In the genomic region with DNA sequence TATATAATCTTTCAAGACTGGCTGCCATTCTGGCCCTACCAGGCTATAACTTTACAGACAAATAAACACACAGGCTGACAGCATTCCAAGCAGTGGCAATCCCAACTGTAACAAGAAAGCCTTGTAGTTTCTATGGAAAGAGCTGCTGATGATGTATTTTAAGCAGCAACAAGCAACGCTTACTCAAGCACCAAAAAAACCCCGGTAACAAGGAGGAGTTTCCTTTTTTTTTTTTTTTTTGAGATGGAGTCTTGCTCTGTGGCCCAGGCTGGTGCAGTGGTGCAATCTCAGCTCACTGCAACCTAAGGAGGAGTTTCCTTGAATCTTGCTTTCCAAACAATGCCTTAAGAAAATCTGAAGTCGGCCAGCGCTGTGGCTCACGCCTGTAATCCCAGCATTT, we compare ENCODE assay signal across 16 cellular contexts. TPM values are rescaled to one million over a fixed set of nuclear protein-coding genes. Genes with fewer than 3 reads are reported as not detected.
DNase-seq lines count a peak whose midpoint lies in the region; ATAC-seq, FAIRE-seq and TF ChIP-seq lines count a peak whose summit lies in the region.
"Had no signal": no experiment of that assay in that cellular context is flagged by ENCODE, and none has a peak within 500 bp of the region (broad histone marks: within the 10 kb centered on the region; RNA-seq: fewer than 3 reads in every experiment).

No MANE protein-coding gene starts in this region.

- H3K4me3 ChIP-seq in stomach (no peak overlapping the region), HepG2 (replicated peaks in 1 of 3; ENCODE audit: insufficient read depth in 1 of 3, low read depth in 2 of 3, low read length in 3 of 3) (no peak overlapping the region)
- H3K4me3 ChIP-seq: Peyer's patch had no signal

- no peaks in the 10 kb centered on the region for H3K27me3 ChIP-seq in stomach
- H3K27me3 ChIP-seq in HepG2 (ENCODE audit: control insufficient read depth in 1 of 2, insufficient read depth in 2 of 2, low read length in 2 of 2) = no peaks in the 10 kb centered on the region
- H3K27me3 ChIP-seq: Peyer's patch had no signal

- BruUV-seq in HepG2 (replicated peaks; lab: Mats Ljungman, UMichigan) (no TSS peak), Calu3 (replicated peaks; lab: Mats Ljungman, UMichigan) (no TSS peak)

- H3K4me1 ChIP-seq in stomach (peaks cover 16 to 56% (median 34%) of the 10 kb centered on the region in 4 donors), HepG2 (ENCODE audit: insufficient read depth, low read length) (peaks cover 18% of the 10 kb centered on the region)

- no peak overlapping the region for H3K9ac ChIP-seq in HepG2 (ENCODE audit: insufficient read depth, low read depth, low read length)

- peaks cover 25% of the 10 kb centered on the region for H4K20me1 ChIP-seq in HepG2 (ENCODE audit: insufficient read depth, low read length)

- FAIRE-seq in HepG2 (lab: Jason Lieb, UNC) = no peak

- peaks cover 14 to 49% (median 25%) of the 10 kb centered on the region in 4 donors for H3K36me3 ChIP-seq in stomach
- H3K36me3 ChIP-seq in HepG2 (replicated peaks in 1 of 2; ENCODE audit: control insufficient read depth in 1 of 2, insufficient read depth in 2 of 2, low read length in 2 of 2) = peaks cover 20 to 56% of the 10 kb centered on the region in 2 experiments

- ATAC-seq in HepG2 = no peak
- ATAC-seq: stimulated activated naive CD8-positive, alpha-beta T cell treated with anti-CD3 and anti-CD28 coated beads, Interleukin-15, Interleukin-2, amounts not matched to agents 100 U/mL and 50 U/mL, for 24 hours had no signal

- H3K9me3 ChIP-seq in stomach (no peaks in the 10 kb centered on the region), HepG2 (ENCODE audit: low read length) (no peaks in the 10 kb centered on the region)
- H3K9me3 ChIP-seq: Peyer's patch had no signal

- H3K36me3 Mint-ChIP-seq in HFFc6 (ENCODE audit: low read depth) = peaks cover 15% of the 10 kb centered on the region
- H3K36me3 Mint-ChIP-seq in chondrocyte (ENCODE audit: low read depth) = peaks cover 5% of the 10 kb centered on the region
- H3K36me3 Mint-ChIP-seq in Calu3 (ENCODE audit: insufficient read depth, unreplicated experiment) = peaks cover 68% of the 10 kb centered on the region

- CTCF ChIA-PET in HepG2 (lab: Yijun Ruan, JAX; ENCODE audit: low intra/inter-chr PET ratio, low total read pairs) = no interaction called here
- CTCF ChIA-PET in Calu3 (lab: Charles Lee) = interaction anchor here (0.9 kb wide), 1 partner anchor 125 kb away, joined by 3 read pairs; no protein-coding TSS in a partner anchor

- TF ChIP-seq CTCF in HFFc6 (IDR thresholded peaks at IDR 0.05) = no peak
- no peak for TF ChIP-seq CTCF in chondrocyte (IDR thresholded peaks at IDR 0.05)
- TF ChIP-seq CTCF in stomach (IDR thresholded peaks at IDR 0.05) = no peak
- no peak for TF ChIP-seq CTCF in HepG2 (CRISPR knock-in tag; IDR thresholded peaks at IDR 0.05)
- no peak for TF ChIP-seq CTCF in Calu3 (IDR thresholded peaks at IDR 0.05; ENCODE audit: unreplicated experiment)

- no peak for TF ChIP-seq EP300 in stomach (IDR thresholded peaks at IDR 0.05)
- no peak for TF ChIP-seq EP300 in HepG2 (IDR thresholded peaks at IDR 0.05; ENCODE audit: low read depth in 2 of 2, low read length in 2 of 2)
- no peak for TF ChIP-seq EP300 in HepG2 (CRISPR knock-in tag; IDR thresholded peaks at IDR 0.05; ENCODE audit: borderline replicate concordance)

- H3K4me1 Mint-ChIP-seq in HFFc6 (ENCODE audit: low read depth) (peaks cover 52% of the 10 kb centered on the region), chondrocyte (ENCODE audit: low read depth) (peaks cover 38% of the 10 kb centered on the region), Calu3 (ENCODE audit: low read depth, unreplicated experiment) (peaks cover 11% of the 10 kb centered on the region)

- no peak overlapping the region for H2AFZ ChIP-seq in HepG2 (ENCODE audit: low read length)

- H3K79me2 ChIP-seq in HepG2 (ENCODE audit: insufficient read depth, low read length) = peaks cover 59% of the 10 kb centered on the region

- H3K27ac ChIP-seq in stomach (peak overlapping the region in 4 of 5 donors; percentile 46 to 65 (median 52)), HepG2 (ENCODE audit: extremely low read length, insufficient read depth, low read length) (no peak overlapping the region)

- POLR2A ChIA-PET in HepG2 (lab: Yijun Ruan, JAX) = interaction anchor here (0.7 to 2.6 kb wide), 2 partner anchors 23 to 105 kb away, joined by 4 to 8 read pairs; partner anchors contain the start of gene LSM12

- 46 to 71% (median 64%) methylated on average over 4 to 5 of the region's 5 CpGs for WGBS in stomach, 5 donors
- 97% methylated on average over 5 of the region's 5 CpGs for WGBS in HepG2 (ENCODE audit: low lambda C conversion rate)

- no peak for TF ChIP-seq RAD21 in HepG2 (CRISPR knock-in tag; IDR thresholded peaks at IDR 0.05)

- H3K27me3 Mint-ChIP-seq in HFFc6 (ENCODE audit: insufficient read depth) = no peaks in the 10 kb centered on the region
- H3K27me3 Mint-ChIP-seq in chondrocyte (ENCODE audit: low read depth) = no peaks in the 10 kb centered on the region
- no peaks in the 10 kb centered on the region for H3K27me3 Mint-ChIP-seq in Calu3 (ENCODE audit: unreplicated experiment)

- peak overlapping the region; percentile 44 for H3K27ac Mint-ChIP-seq in HFFc6
- H3K27ac Mint-ChIP-seq in chondrocyte (ENCODE audit: unreplicated experiment) = peak overlapping the region; percentile 64
- H3K27ac Mint-ChIP-seq in Calu3 (ENCODE audit: unreplicated experiment) = no peak overlapping the region
- H3K27ac Mint-ChIP-seq: T-helper 2 cell treated with Interferon-gamma antibody and Interleukin-4, amounts not matched to agents 5 μg/mL and 100 μg/mL, for 36 hours had no signal

- H3K9me3 Mint-ChIP-seq in HFFc6 (no peaks in the 10 kb centered on the region), chondrocyte (ENCODE audit: low read depth) (no peaks in the 10 kb centered on the region), Calu3 (ENCODE audit: low read depth, unreplicated experiment) (no peaks in the 10 kb centered on the region)
- H3K9me3 Mint-ChIP-seq: T-helper 2 cell treated with Interferon-gamma antibody and Interleukin-4, amounts not matched to agents 5 μg/mL and 100 μg/mL, for 36 hours had no signal

- H3K4me3 Mint-ChIP-seq in HFFc6 (no peak overlapping the region), chondrocyte (ENCODE audit: unreplicated experiment) (no peak overlapping the region), Calu3 (ENCODE audit: low read depth, unreplicated experiment) (no peak overlapping the region)
- H3K4me3 Mint-ChIP-seq: T-helper 2 cell treated with Interferon-gamma antibody and Interleukin-4, amounts not matched to agents 5 μg/mL and 100 μg/mL, for 36 hours had no signal

- intact Hi-C loops in stomach (cut with DNase I; ENCODE audit: low total_unique reads) (loop anchor here (10.0 kb wide), 1 partner anchor 61 kb away; no protein-coding TSS in a partner anchor), HepG2 (cut with micrococcal nuclease; ENCODE audit: unreplicated experiment) (no loop called here), Calu3 (cut with micrococcal nuclease; ENCODE audit: unreplicated experiment) (no loop called here)

- in situ Hi-C loops in HepG2 (cut with HindIII; ENCODE audit: extremely low pct_ligation_motif_present, low pct_unique_long_range_greater_than_20kb) = loop anchor here (10.0 kb wide), 1 partner anchor 99 kb away; the partner anchor contains the start of gene PPY

- no peak overlapping the region for H3K4me2 ChIP-seq in HepG2 (ENCODE audit: low read depth, low read length)

- no peak for TF ChIP-seq POLR2A in stomach (IDR thresholded peaks at IDR 0.05)
- no peak for TF ChIP-seq POLR2A in HepG2 (IDR thresholded peaks at IDR 0.05; ENCODE audit: insufficient read depth in 1 of 2, low read depth in 2 of 2, low read length in 2 of 2)

- DNase-seq in HFFc6 = no peak
- no peak for DNase-seq in chondrocyte (ENCODE audit: low spot score)
- peak; percentile 50 for DNase-seq in iris pigment epithelial cell (ENCODE audit: low read depth)
- DNase-seq in stomach = no peak
- no peak for DNase-seq in NCI-H2081 (lab: John Stamatoyannopoulos, UW)
- no peak for DNase-seq in HepG2 (ENCODE audit: low spot score)
- no peak for DNase-seq in Calu3
- no peak for DNase-seq in NCI-H2171 (lab: John Stamatoyannopoulos, UW)
- DNase-seq: amniotic stem cell; MM.1S; NCI-H446; Peyer's patch; posterior cingulate gyrus; stimulated activated CD4-positive, alpha-beta T cell treated with anti-CD3 and anti-CD28 coated beads, Interleukin-4, amount 100 ng/mL, for 1 hour; stimulated activated naive CD8-positive, alpha-beta T cell treated with anti-CD3 and anti-CD28 coated beads, Interleukin-15, Interleukin-2, amounts not matched to agents 100 U/mL and 50 U/mL, for 24 hours had no signal

RNA-seq across cellular contexts. Expression of gene LSM12, which starts 23.1 kb away (rescaled TPM):
- total RNA-seq in HFFc6 (2021; fragmentation: NEBNext Ultra II Directional; extraction: Animal tissue kit (Norgen Biotek cat#: 25700)) = 100 to 1,000 TPM in 1 of 6 experiments, 10 to 100 TPM in 5; 86.6 to 101 (median 94.5) TPM
- total RNA-seq in chondrocyte (48.3 to 51.0 TPM (median 49.7 TPM) in 3 replicates), stomach (10 to 100 TPM; 19.8 to 34.5 (median 30.4) TPM), HepG2 (2016; rRNA removed; fragmentation: Illumina TruSeq; extraction: Trizol) (52.8 and 58.4 TPM in 2 replicates), Calu3 (2022) (79.5 and 90.6 TPM in 2 replicates)
- polyA plus RNA-seq in stomach (10 to 100 TPM; 25.4 to 30.7 (median 29.9) TPM), HepG2 (2011; rRNA removed) (43.3 and 55.7 TPM in 2 replicates)
- total RNA-seq in HepG2 (2016; cell fraction: cytosol; rRNA removed; fragmentation: Illumina TruSeq; extraction: Trizol; ENCODE audit: low read depth) = 33.1 and 35.6 TPM in 2 replicates
- total RNA-seq in HepG2 (2016; cell fraction: insoluble cytoplasmic fraction; rRNA removed; fragmentation: Illumina TruSeq; extraction: Trizol) = 54.1 and 58.0 TPM in 2 replicates
- 83.5 and 84.1 TPM in 2 replicates for total RNA-seq in HepG2 (2016; cell fraction: membrane; rRNA removed; fragmentation: Illumina TruSeq; extraction: Trizol)
- 32.8 and 34.5 TPM in 2 replicates for total RNA-seq in HepG2 (2016; cell fraction: nucleus; rRNA removed; fragmentation: Illumina TruSeq; extraction: Trizol)
- polyA plus RNA-seq in HepG2 (2011; cell fraction: cytosol; rRNA removed) = 39.5 and 49.1 TPM in 2 replicates
- 23.0 and 23.8 TPM in 2 replicates for polyA plus RNA-seq in HepG2 (2011; cell fraction: nucleus; rRNA removed)
- 41.3 and 43.4 TPM in 2 replicates for polyA plus RNA-seq in HepG2 (2012)
- polyA plus RNA-seq in HepG2 (2016; cell fraction: cytosol; fragmentation: Illumina TruSeq; extraction: Trizol; ENCODE audit: low read depth) = 42.1 and 49.1 TPM in 2 replicates
- 92.1 and 94.1 TPM in 2 replicates for polyA plus RNA-seq in HepG2 (2016; cell fraction: insoluble cytoplasmic fraction; fragmentation: Illumina TruSeq; extraction: Trizol; ENCODE audit: low read depth)
- 93.0 and 95.9 TPM in 2 replicates for polyA plus RNA-seq in HepG2 (2016; cell fraction: membrane; fragmentation: Illumina TruSeq; extraction: Trizol; ENCODE audit: low read depth)
- polyA plus RNA-seq in HepG2 (2016; cell fraction: nucleus; fragmentation: Illumina TruSeq; extraction: Trizol; ENCODE audit: insufficient read depth, low read depth) = 65.1 and 74.2 TPM in 2 replicates
- 62.0 and 88.5 TPM in 2 replicates for polyA minus RNA-seq in HepG2 (2011; rRNA and poly(A)+ RNA removed; ENCODE audit: low replicate concordance)
- 34.6 and 39.9 TPM in 2 replicates for polyA minus RNA-seq in HepG2 (2011; cell fraction: cytosol; rRNA and poly(A)+ RNA removed)
- 40.4 and 42.5 TPM in 2 replicates for polyA minus RNA-seq in HepG2 (2011; cell fraction: nucleus; rRNA and poly(A)+ RNA removed)

RNA-seq across cellular contexts. Expression of gene G6PC3, which starts 27.2 kb away (rescaled TPM):
- total RNA-seq in HFFc6 (2021; fragmentation: NEBNext Ultra II Directional; extraction: Animal tissue kit (Norgen Biotek cat#: 25700)) = 100 to 1,000 TPM in 5 of 6 experiments, 10 to 100 TPM in 1; 96.6 to 123 (median 113) TPM
- total RNA-seq in chondrocyte (52.3 to 70.5 TPM (median 59.2 TPM) in 3 replicates), stomach (100 to 1,000 TPM in 1 of 5 donors, 10 to 100 TPM in 4; 10.5 to 132 (median 36.2) TPM), HepG2 (2016; rRNA removed; fragmentation: Illumina TruSeq; extraction: Trizol) (18.8 and 38.5 TPM in 2 replicates), Calu3 (2022) (99.6 and 103 TPM in 2 replicates)
- polyA plus RNA-seq in stomach (10 to 100 TPM; 16.8 to 52.0 (median 44.1) TPM), HepG2 (2011; rRNA removed) (75.8 and 76.1 TPM in 2 replicates)
- total RNA-seq in HepG2 (2016; cell fraction: cytosol; rRNA removed; fragmentation: Illumina TruSeq; extraction: Trizol; ENCODE audit: low read depth) = 8.6 and 14.9 TPM in 2 replicates
- total RNA-seq in HepG2 (2016; cell fraction: insoluble cytoplasmic fraction; rRNA removed; fragmentation: Illumina TruSeq; extraction: Trizol) = 17.5 and 37.8 TPM in 2 replicates
- total RNA-seq in HepG2 (2016; cell fraction: membrane; rRNA removed; fragmentation: Illumina TruSeq; extraction: Trizol) = 16.0 and 22.0 TPM in 2 replicates
- 40.7 and 44.5 TPM in 2 replicates for total RNA-seq in HepG2 (2016; cell fraction: nucleus; rRNA removed; fragmentation: Illumina TruSeq; extraction: Trizol)
- polyA plus RNA-seq in HepG2 (2011; cell fraction: cytosol; rRNA removed) = 79.2 and 116 TPM in 2 replicates
- 46.2 and 49.1 TPM in 2 replicates for polyA plus RNA-seq in HepG2 (2011; cell fraction: nucleus; rRNA removed)
- polyA plus RNA-seq in HepG2 (2012) = 40.3 and 62.7 TPM in 2 replicates
- polyA plus RNA-seq in HepG2 (2016; cell fraction: cytosol; fragmentation: Illumina TruSeq; extraction: Trizol; ENCODE audit: low read depth) = 24.5 and 33.4 TPM in 2 replicates
- 41.7 and 46.0 TPM in 2 replicates for polyA plus RNA-seq in HepG2 (2016; cell fraction: insoluble cytoplasmic fraction; fragmentation: Illumina TruSeq; extraction: Trizol; ENCODE audit: low read depth)
- 39.8 and 42.2 TPM in 2 replicates for polyA plus RNA-seq in HepG2 (2016; cell fraction: membrane; fragmentation: Illumina TruSeq; extraction: Trizol; ENCODE audit: low read depth)
- 126 and 134 TPM in 2 replicates for polyA plus RNA-seq in HepG2 (2016; cell fraction: nucleus; fragmentation: Illumina TruSeq; extraction: Trizol; ENCODE audit: insufficient read depth, low read depth)
- polyA minus RNA-seq in HepG2 (2011; rRNA and poly(A)+ RNA removed; ENCODE audit: low replicate concordance) = 232 and 267 TPM in 2 replicates
- 41.8 and 52.8 TPM in 2 replicates for polyA minus RNA-seq in HepG2 (2011; cell fraction: cytosol; rRNA and poly(A)+ RNA removed)
- polyA minus RNA-seq in HepG2 (2011; cell fraction: nucleus; rRNA and poly(A)+ RNA removed) = 25.0 and 33.2 TPM in 2 replicates

RNA-seq across cellular contexts. Expression of gene TMEM101, which starts 28.6 kb away (rescaled TPM):
- 10 to 100 TPM; 27.8 to 32.7 (median 29.2) TPM for total RNA-seq in HFFc6 (2021; fragmentation: NEBNext Ultra II Directional; extraction: Animal tissue kit (Norgen Biotek cat#: 25700))
- total RNA-seq in chondrocyte = 14.1 to 20.4 TPM (median 19.0 TPM) in 3 replicates
- total RNA-seq in stomach = 10 to 100 TPM in 4 of 5 donors, 1 to 10 TPM in 1; 1.8 to 41.9 (median 17.7) TPM
- 10 to 100 TPM; 29.6 to 40.8 (median 38.0) TPM for polyA plus RNA-seq in stomach
- 50.0 and 72.0 TPM in 2 replicates for total RNA-seq in HepG2 (2016; rRNA removed; fragmentation: Illumina TruSeq; extraction: Trizol)
- total RNA-seq in HepG2 (2016; cell fraction: cytosol; rRNA removed; fragmentation: Illumina TruSeq; extraction: Trizol; ENCODE audit: low read depth) = 24.7 and 30.5 TPM in 2 replicates
- 50.9 and 73.7 TPM in 2 replicates for total RNA-seq in HepG2 (2016; cell fraction: insoluble cytoplasmic fraction; rRNA removed; fragmentation: Illumina TruSeq; extraction: Trizol)
- total RNA-seq in HepG2 (2016; cell fraction: membrane; rRNA removed; fragmentation: Illumina TruSeq; extraction: Trizol) = 58.1 and 63.3 TPM in 2 replicates
- total RNA-seq in HepG2 (2016; cell fraction: nucleus; rRNA removed; fragmentation: Illumina TruSeq; extraction: Trizol) = 55.2 and 61.0 TPM in 2 replicates
- 100 and 107 TPM in 2 replicates for polyA plus RNA-seq in HepG2 (2011; rRNA removed)
- 128 and 161 TPM in 2 replicates for polyA plus RNA-seq in HepG2 (2011; cell fraction: cytosol; rRNA removed)
- polyA plus RNA-seq in HepG2 (2011; cell fraction: nucleus; rRNA removed) = 53.5 and 60.7 TPM in 2 replicates
- polyA plus RNA-seq in HepG2 (2012) = 65.5 and 74.9 TPM in 2 replicates
- polyA plus RNA-seq in HepG2 (2016; cell fraction: cytosol; fragmentation: Illumina TruSeq; extraction: Trizol; ENCODE audit: low read depth) = 19.8 and 21.2 TPM in 2 replicates
- polyA plus RNA-seq in HepG2 (2016; cell fraction: insoluble cytoplasmic fraction; fragmentation: Illumina TruSeq; extraction: Trizol; ENCODE audit: low read depth) = 35.3 and 36.8 TPM in 2 replicates
- polyA plus RNA-seq in HepG2 (2016; cell fraction: membrane; fragmentation: Illumina TruSeq; extraction: Trizol; ENCODE audit: low read depth) = 39.0 and 44.1 TPM in 2 replicates
- 68.4 and 69.1 TPM in 2 replicates for polyA plus RNA-seq in HepG2 (2016; cell fraction: nucleus; fragmentation: Illumina TruSeq; extraction: Trizol; ENCODE audit: insufficient read depth, low read depth)
- 52.0 and 233 TPM in 2 replicates for polyA minus RNA-seq in HepG2 (2011; rRNA and poly(A)+ RNA removed; ENCODE audit: low replicate concordance)
- polyA minus RNA-seq in HepG2 (2011; cell fraction: cytosol; rRNA and poly(A)+ RNA removed) = 45.2 and 52.9 TPM in 2 replicates
- polyA minus RNA-seq in HepG2 (2011; cell fraction: nucleus; rRNA and poly(A)+ RNA removed) = 37.7 and 38.3 TPM in 2 replicates
- 41.8 and 43.8 TPM in 2 replicates for total RNA-seq in Calu3 (2022)

RNA-seq across cellular contexts. Expression of gene NAGS, which starts 38.9 kb away (rescaled TPM):
- 1 to 10 TPM in 3 of 6 experiments, under 1 TPM in 3; 0.63 to 1.1 (median 0.91) TPM for total RNA-seq in HFFc6 (2021; fragmentation: NEBNext Ultra II Directional; extraction: Animal tissue kit (Norgen Biotek cat#: 25700))
- total RNA-seq in chondrocyte (0.40 to 0.51 TPM (median 0.41 TPM) in 3 replicates), stomach (1 to 10 TPM in 1 of 5 donors, under 1 TPM in 2, not detected in 2; 0.29 to 1.5 (median 0.58) TPM), HepG2 (2016; rRNA removed; fragmentation: Illumina TruSeq; extraction: Trizol) (3.0 and 4.3 TPM in 2 replicates), Calu3 (2022) (1.3 and 1.6 TPM in 2 replicates)
- polyA plus RNA-seq in stomach (1 to 10 TPM in 2 of 3 donors, under 1 TPM in 1; 0.61 to 1.4 (median 1.2) TPM), HepG2 (2011; rRNA removed) (5.1 and 10.3 TPM in 2 replicates)
- total RNA-seq in HepG2 (2016; cell fraction: cytosol; rRNA removed; fragmentation: Illumina TruSeq; extraction: Trizol; ENCODE audit: low read depth) = 1.2 TPM in 2 replicates
- total RNA-seq in HepG2 (2016; cell fraction: insoluble cytoplasmic fraction; rRNA removed; fragmentation: Illumina TruSeq; extraction: Trizol) = 2.8 and 4.3 TPM in 2 replicates
- total RNA-seq in HepG2 (2016; cell fraction: membrane; rRNA removed; fragmentation: Illumina TruSeq; extraction: Trizol) = 2.2 and 2.3 TPM in 2 replicates
- 2.6 and 2.8 TPM in 2 replicates for total RNA-seq in HepG2 (2016; cell fraction: nucleus; rRNA removed; fragmentation: Illumina TruSeq; extraction: Trizol)
- 5.9 and 6.6 TPM in 2 replicates for polyA plus RNA-seq in HepG2 (2011; cell fraction: cytosol; rRNA removed)
- 13.6 and 19.6 TPM in 2 replicates for polyA plus RNA-seq in HepG2 (2011; cell fraction: nucleus; rRNA removed)
- polyA plus RNA-seq in HepG2 (2012) = 2.8 and 7.9 TPM in 2 replicates
- 0.93 and 1.1 TPM in 2 replicates for polyA plus RNA-seq in HepG2 (2016; cell fraction: cytosol; fragmentation: Illumina TruSeq; extraction: Trizol; ENCODE audit: low read depth)
- polyA plus RNA-seq in HepG2 (2016; cell fraction: insoluble cytoplasmic fraction; fragmentation: Illumina TruSeq; extraction: Trizol; ENCODE audit: low read depth) = 2.4 and 3.6 TPM in 2 replicates
- 1.6 and 1.8 TPM in 2 replicates for polyA plus RNA-seq in HepG2 (2016; cell fraction: membrane; fragmentation: Illumina TruSeq; extraction: Trizol; ENCODE audit: low read depth)
- 5.8 and 5.9 TPM in 2 replicates for polyA plus RNA-seq in HepG2 (2016; cell fraction: nucleus; fragmentation: Illumina TruSeq; extraction: Trizol; ENCODE audit: insufficient read depth, low read depth)
- polyA minus RNA-seq in HepG2 (2011; rRNA and poly(A)+ RNA removed; ENCODE audit: low replicate concordance) = 0.82 and 14.6 TPM in 2 replicates
- 4.7 and 6.5 TPM in 2 replicates for polyA minus RNA-seq in HepG2 (2011; cell fraction: cytosol; rRNA and poly(A)+ RNA removed)
- polyA minus RNA-seq in HepG2 (2011; cell fraction: nucleus; rRNA and poly(A)+ RNA removed) = 4.0 and 9.2 TPM in 2 replicates
